Comparison of ENCODE assay signal across 1 cellular context in genomic region chr14:34465069-34465859, GRCh38.
A peak's percentile ranks its signal among the peaks of the same experiment; 100 is the strongest.
TF ChIP-seq lines count a peak whose summit lies in the region.

No MANE protein-coding gene starts in this region.

TF ChIP-seq in GM12878, 131 proteins besides CTCF, POLR2A, EP300 and RAD21:
- TF ChIP-seq BACH1 (IDR thresholded peaks at IDR 0.05; ENCODE audit: borderline replicate concordance) (peak; percentile 46; the same call in 1 of the 2 replicates), IKZF2 (IDR thresholded peaks at IDR 0.05) (no peak)
TF ChIP-seq in GM12878: peak in this region for 1.
